16 cellular contexts compared by ENCODE assay signal in the genomic region with DNA sequence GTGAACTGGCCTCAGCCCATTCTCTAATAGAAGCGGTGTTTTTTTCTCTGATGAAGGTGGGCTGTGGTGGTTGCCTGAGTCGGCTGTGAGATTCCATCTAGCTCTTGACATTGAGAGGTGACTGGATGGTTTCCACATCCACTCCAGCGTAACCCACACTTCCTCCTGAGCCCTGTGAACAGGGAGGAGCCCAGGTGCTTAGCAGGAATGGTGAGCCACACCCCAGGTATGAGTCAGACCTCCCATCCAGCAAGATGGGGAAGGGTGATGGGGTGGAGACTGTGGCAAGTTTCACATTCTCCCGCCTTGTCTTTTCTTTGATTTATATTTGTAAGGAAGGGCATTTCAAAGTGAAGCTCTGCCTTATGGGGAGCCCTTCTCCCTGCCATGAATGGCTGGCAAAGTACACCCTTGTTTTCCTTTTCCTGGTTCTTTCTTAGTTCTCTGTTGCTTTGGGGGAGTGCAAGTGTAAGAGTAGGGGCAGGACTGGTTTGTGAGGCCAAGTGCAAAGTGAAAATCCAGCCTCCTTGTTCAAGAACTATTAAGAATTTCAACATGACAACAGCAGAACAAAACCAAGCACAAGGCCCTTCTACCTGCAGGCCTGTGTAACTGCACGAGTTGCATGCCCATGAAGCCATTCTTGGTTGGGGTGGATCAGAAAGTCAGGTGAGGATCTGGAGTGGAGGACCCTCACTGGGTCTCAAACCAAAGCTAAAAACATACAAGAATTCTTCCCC. TPM values are rescaled to one million over a fixed set of nuclear protein-coding genes. Genes with fewer than 3 reads are reported as not detected.
DNase-seq lines count a peak whose midpoint lies in the region; ATAC-seq, FAIRE-seq and TF ChIP-seq lines count a peak whose summit lies in the region.
"Had no signal": no experiment of that assay in that cellular context is flagged by ENCODE, and none has a peak within 500 bp of the region (broad histone marks: within the 10 kb centered on the region; RNA-seq: fewer than 3 reads in every experiment).

No MANE protein-coding gene starts in this region.

- CTCF ChIA-PET in A549 (lab: Yijun Ruan, JAX) = no interaction called here

- H3K9me3 ChIP-seq in A549 = no peaks in the 10 kb centered on the region
- H3K9me3 ChIP-seq in RWPE2 (ENCODE audit: severe bottlenecking) = no peaks in the 10 kb centered on the region
- no peaks in the 10 kb centered on the region for H3K9me3 ChIP-seq in lower lobe of right lung
- no peaks in the 10 kb centered on the region for H3K9me3 ChIP-seq in neural progenitor cell (ENCODE audit: low read depth)
- H3K9me3 ChIP-seq: BLaER1 treated with 17β-estradiol and CSF1 and Interleukin-3, amounts not matched to agents 10 nM and 100 nM had no signal

- H3K9me3 Mint-ChIP-seq in neural progenitor cell = peaks cover 3% of the 10 kb centered on the region

- no peaks in the 10 kb centered on the region for H3K36me3 Mint-ChIP-seq in neural progenitor cell

- POLR2A ChIA-PET in A549 (lab: Yijun Ruan, JAX) = no interaction called here

- no peaks in the 10 kb centered on the region for H3K27me3 Mint-ChIP-seq in neural progenitor cell (ENCODE audit: insufficient read depth, low read depth)

- TF ChIP-seq CTCF in A549 (IDR thresholded peaks at IDR 0.05) (no peak), RWPE2 (IDR thresholded peaks at IDR 0.05; ENCODE audit: poor library complexity, severe bottlenecking) (no peak), lower lobe of right lung (IDR thresholded peaks at IDR 0.05) (no peak), neural progenitor cell (IDR thresholded peaks at IDR 0.05) (no peak)

- TF ChIP-seq EP300 in A549 (IDR thresholded peaks at IDR 0.05) = no peak

- no peak overlapping the region for H3K9ac ChIP-seq in neural progenitor cell
- H3K9ac ChIP-seq: BLaER1 treated with 17β-estradiol and CSF1 and Interleukin-3, amounts not matched to agents 10 nM and 100 nM; KMS-11 had no signal

- no peak overlapping the region for H3K27ac Mint-ChIP-seq in neural progenitor cell

- intact Hi-C loops in lower lobe of right lung (cut with DNase I) = no loop called here

- H3K36me3 ChIP-seq in RWPE2 (ENCODE audit: low read depth) = no peaks in the 10 kb centered on the region
- no peaks in the 10 kb centered on the region for H3K36me3 ChIP-seq in lower lobe of right lung
- no peaks in the 10 kb centered on the region for H3K36me3 ChIP-seq in neural progenitor cell
- H3K36me3 ChIP-seq: BLaER1 treated with 17β-estradiol and CSF1 and Interleukin-3, amounts not matched to agents 10 nM and 100 nM had no signal

- peaks cover 4% of the 10 kb centered on the region for H3K4me1 Mint-ChIP-seq in neural progenitor cell

- in situ Hi-C loops in KBM-7 (cut with MboI; ENCODE audit: low pct_unique_long_range_greater_than_20kb, low sequenced_read_pairs) = no loop called here

- H4K20me1 ChIP-seq in neural progenitor cell (ENCODE audit: low read depth) = no peaks in the 10 kb centered on the region
- H4K20me1 ChIP-seq: BLaER1 treated with 17β-estradiol and CSF1 and Interleukin-3, amounts not matched to agents 10 nM and 100 nM had no signal

- no peak for FAIRE-seq in A549 (lab: Jason Lieb, UNC)
- FAIRE-seq: G401.6 had no signal

- H3K27me3 ChIP-seq in RWPE2 (ENCODE audit: insufficient read depth, poor library complexity, severe bottlenecking) (no peaks in the 10 kb centered on the region), lower lobe of right lung (ENCODE audit: low read depth) (no peaks in the 10 kb centered on the region), neural progenitor cell (no peaks in the 10 kb centered on the region)
- H3K27me3 ChIP-seq: BLaER1 treated with 17β-estradiol and CSF1 and Interleukin-3, amounts not matched to agents 10 nM and 100 nM; dorsolateral prefrontal cortex had no signal

- H3K4me3 ChIP-seq in A549 (no peak overlapping the region), RWPE2 (ENCODE audit: severe bottlenecking) (no peak overlapping the region), lower lobe of right lung (no peak overlapping the region), neural progenitor cell (no peak overlapping the region)
- H3K4me3 ChIP-seq: BLaER1 treated with 17β-estradiol and CSF1 and Interleukin-3, amounts not matched to agents 10 nM and 100 nM; dorsolateral prefrontal cortex had no signal

- no peaks in the 10 kb centered on the region for H3F3A ChIP-seq in neural progenitor cell (ENCODE audit: low read depth)

- H3K27ac ChIP-seq in A549 (no peak overlapping the region), RWPE2 (ENCODE audit: poor library complexity, severe bottlenecking) (no peak overlapping the region), lower lobe of right lung (peak overlapping the region; percentile 57), neural progenitor cell (no peak overlapping the region)
- H3K27ac ChIP-seq: BLaER1 treated with 17β-estradiol and CSF1 and Interleukin-3, amounts not matched to agents 10 nM and 100 nM; dorsolateral prefrontal cortex; KMS-11 had no signal

- DNase-seq in A549 (ENCODE audit: low read depth in 1 of 2, low spot score in 1 of 2) = peak; percentile 8 to 14
- DNase-seq in Daoy (ENCODE audit: low read depth) = peak; percentile 66
- peak; percentile 83 for DNase-seq in RWPE2 (ENCODE audit: low spot score)
- DNase-seq in lower lobe of right lung = peak; percentile 77
- no peak for DNase-seq in neural progenitor cell (ENCODE audit: low spot score)
- DNase-seq in KBM-7 = no peak
- no peak for DNase-seq in COLO829 (ENCODE audit: low spot score)
- no peak for DNase-seq in AG08395 (ENCODE audit: low spot score)
- DNase-seq: activated CD8-positive, alpha-beta memory T cell treated with anti-CD3 and anti-CD28 coated beads for 24 hours; activated gamma-delta T cell; dorsolateral prefrontal cortex; NCI-H1694 treated with DMSO at 0.1 percent for 48 hours; posterior cingulate gyrus had no signal

- no peak overlapping the region for H2AFZ ChIP-seq in neural progenitor cell (replicated peaks)

- no peaks in the 10 kb centered on the region for H3K79me2 ChIP-seq in neural progenitor cell (ENCODE audit: low read depth)

- H3K4me3 Mint-ChIP-seq in neural progenitor cell = no peak overlapping the region

- no peak overlapping the region for H3K4me2 ChIP-seq in A549
- H3K4me2 ChIP-seq in neural progenitor cell = no peak overlapping the region
- H3K4me2 ChIP-seq: BLaER1 treated with 17β-estradiol and CSF1 and Interleukin-3, amounts not matched to agents 10 nM and 100 nM; KMS-11 had no signal

- no peak for TF ChIP-seq RAD21 in A549 (conservative IDR thresholded peaks at IDR 0.05 in 1 of 2, IDR thresholded peaks at IDR 0.05 in 1 of 2)

- no peak for TF ChIP-seq POLR2A in A549 (IDR thresholded peaks at IDR 0.05; ENCODE audit: low read length)

- WGBS in A549 (ENCODE audit: missing lambda C conversion rate) = 70% methylated on average over 5 of the region's 5 CpGs

- ATAC-seq in A549 (no peak), RWPE2 (ENCODE audit: low read depth) (peak; percentile 100), lower lobe of right lung (peak; percentile 97 to 98)

- H3K4me1 ChIP-seq in A549 (no peaks in the 10 kb centered on the region), RWPE2 (ENCODE audit: insufficient read depth, poor library complexity, severe bottlenecking) (peaks cover 9% of the 10 kb centered on the region), lower lobe of right lung (no peaks in the 10 kb centered on the region), neural progenitor cell (no peaks in the 10 kb centered on the region)

TF ChIP-seq in A549, 52 proteins besides CTCF, POLR2A, EP300 and RAD21:
- TF ChIP-seq CBX2 (IDR thresholded peaks at IDR 0.05; ENCODE audit: borderline replicate concordance, low read depth) = no peak
- no peak for TF ChIP-seq RFX5 (IDR thresholded peaks at IDR 0.05)
- no peak for TF ChIP-seq POLR2AphosphoS2 (conservative IDR thresholded peaks at IDR 0.05; ENCODE audit: low read length)
- no peak for TF ChIP-seq TP53 (CRISPR knock-in tag; IDR thresholded peaks at IDR 0.05)
- no peak for TF ChIP-seq HOXB13 (CRISPR knock-in tag; IDR thresholded peaks at IDR 0.05; ENCODE audit: low read depth)
- no peak for TF ChIP-seq HDAC2 (IDR thresholded peaks at IDR 0.05)
- TF ChIP-seq, protein P1, sequence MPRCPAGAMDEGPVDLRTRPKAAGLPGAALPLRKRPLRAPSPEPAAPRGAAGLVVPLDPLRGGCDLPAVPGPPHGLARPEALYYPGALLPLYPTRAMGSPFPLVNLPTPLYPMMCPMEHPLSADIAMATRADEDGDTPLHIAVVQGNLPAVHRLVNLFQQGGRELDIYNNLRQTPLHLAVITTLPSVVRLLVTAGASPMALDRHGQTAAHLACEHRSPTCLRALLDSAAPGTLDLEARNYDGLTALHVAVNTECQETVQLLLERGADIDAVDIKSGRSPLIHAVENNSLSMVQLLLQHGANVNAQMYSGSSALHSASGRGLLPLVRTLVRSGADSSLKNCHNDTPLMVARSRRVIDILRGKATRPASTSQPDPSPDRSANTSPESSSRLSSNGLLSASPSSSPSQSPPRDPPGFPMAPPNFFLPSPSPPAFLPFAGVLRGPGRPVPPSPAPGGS (IDR thresholded peaks at IDR 0.05) = no peak
- TF ChIP-seq ZNF302 (CRISPR knock-in tag; IDR thresholded peaks at IDR 0.05) = no peak

RNA-seq across cellular contexts. Expression of a gene that starts 4.6 kb away (rescaled TPM):
- 1.1 and 1.5 TPM in 2 replicates for polyA plus RNA-seq in A549 (2011; rRNA removed)
- 0.09 and 0.19 TPM in 2 replicates for polyA plus RNA-seq in A549 (2012; cell fraction: cytosol; rRNA removed)
- polyA plus RNA-seq in A549 (2012; cell fraction: nucleus; rRNA removed) = 0.29 and 0.30 TPM in 2 replicates
- polyA plus RNA-seq in A549 (2017; fragmentation: RNase III; extraction: RNeasy Plus Mini Kit Qiagen cat#74134 plus additional on column Dnase treatment) = 0.21 to 0.55 TPM (median 0.29 TPM) in 3 replicates
- 2.8 and 3.1 TPM in 2 replicates for polyA minus RNA-seq in A549 (2011; rRNA and poly(A)+ RNA removed)
- total RNA-seq in Daoy (2014; rRNA removed; shearing (Covaris generic)) = 0.54 and 0.69 TPM in 2 replicates
- total RNA-seq in lower lobe of right lung = 23.4 TPM
- 0.37 and 0.71 TPM in 2 replicates for total RNA-seq in neural progenitor cell (ENCODE audit: low replicate concordance)

Comparison
In these comparisons a context has a peak if more than half of its experiments do, and no peak if none do; other contexts are left out.
1. ATAC-seq: peak in RWPE2 (single experiment) and lower lobe of right lung (2 of 2); none in A549 (0 of 2).
2. DNase-seq: peak in A549 (2 of 2), Daoy (single experiment), RWPE2 (single experiment) and lower lobe of right lung (single experiment); none in neural progenitor cell (single experiment), KBM-7 (single experiment), COLO829 (single experiment) and AG08395 (single experiment).
3. RNA of a gene that starts 4.6 kb away (total RNA-seq): 23.4 TPM in lower lobe of right lung (single experiment); 0.37 to 0.71 TPM in neural progenitor cell and 0.54 to 0.69 TPM in Daoy; every median in the first group is over 10 times any median in the second.